Comparison of ENCODE assay signal across 34 cellular contexts in genomic region chr2:33696234-33696633, GRCh38.
"Had no signal": no experiment of that assay in that cellular context is flagged by ENCODE, and none has a peak within 500 bp of the region (broad histone marks: within the 10 kb centered on the region; RNA-seq: fewer than 3 reads in every experiment).

No MANE protein-coding gene starts in this region.

- H3K9ac ChIP-seq: KMS-11 had no signal

- DNase-seq: Karpas-422, Kasumi-1, MG63, MM.1S, MV-4-11, NCI-H1048, NCI-H1092, NCI-H1092 treated with DMSO at 0.1 percent for 48 hours, NCI-H1105, NCI-H1105 treated with DMSO at 0.1 percent for 48 hours, NCI-H1417, NCI-H1417 treated with DMSO at 0.1 percent for 48 hours, NCI-H1436, NCI-H1436 treated with DMSO at 0.1 percent for 48 hours, NCI-H146, NCI-H1694, NCI-H1694 treated with DMSO at 0.1 percent for 48 hours, NCI-H187, NCI-H187 treated with DMSO at 0.1 percent for 48 hours, NCI-H1930, NCI-H2029, NCI-H2029 treated with DMSO at 0.1 percent for 48 hours, NCI-H2081, NCI-H2081 treated with DMSO at 0.1 percent for 48 hours, NCI-H2107, NCI-H2171, NCI-H2171 treated with DMSO at 0.1 percent for 48 hours, NCI-H2227 treated with DMSO at 0.1 percent for 48 hours, NCI-H226, NCI-H345, NCI-H446, NCI-H446 treated with DMSO at 0.1 percent for 48 hours, NCI-H510A had no signal

- H3K27me3 ChIP-seq: MG63 had no signal

- H3K9me3 ChIP-seq: MG63 had no signal

- H3K4me2 ChIP-seq: KMS-11 had no signal

- H3K27ac ChIP-seq: KMS-11 had no signal

- H3K36me3 ChIP-seq: MG63 had no signal

- H3K4me3 ChIP-seq: MG63 had no signal
